26 cellular contexts compared by ENCODE assay signal in genomic region chr15:53462631-53463030, GRCh38.
"Had no signal": no experiment of that assay in that cellular context is flagged by ENCODE, and none has a peak within 500 bp of the region (broad histone marks: within the 10 kb centered on the region; RNA-seq: fewer than 3 reads in every experiment).

No MANE protein-coding gene starts in this region.

- H3K27ac Mint-ChIP-seq: activated B cell treated with CpG ODN at 0.5 μM for 24 hours; activated CD4-positive, alpha-beta memory T cell treated with anti-CD3 and anti-CD28 coated beads for 36 hours; activated CD4-positive, alpha-beta T cell treated with anti-CD3 and anti-CD28 coated beads, Interleukin-2, amount 10 ng/mL, durations not matched to agents 7 days and 5 days; activated naive CD4-positive, alpha-beta T cell treated with anti-CD3 and anti-CD28 coated beads, Interleukin-2, amount 50 U/mL, for 72 hours; activated naive CD8-positive, alpha-beta T cell treated with anti-CD3 and anti-CD28 coated beads, Interleukin-2, amount 50 U/mL, for 24 hours; T-helper 17 cell had no signal

- H3K36me3 Mint-ChIP-seq: activated CD4-positive, alpha-beta memory T cell treated with anti-CD3 and anti-CD28 coated beads for 36 hours; activated naive CD4-positive, alpha-beta T cell treated with anti-CD3 and anti-CD28 coated beads, Interleukin-2, amount 50 U/mL, for 72 hours had no signal

- H3K9me3 Mint-ChIP-seq: activated CD4-positive, alpha-beta T cell treated with anti-CD3 and anti-CD28 coated beads, Interleukin-2, amount 10 ng/mL, durations not matched to agents 7 days and 5 days had no signal

- DNase-seq: activated B cell treated with CpG ODN at 0.5 μM for 24 hours; activated CD4-positive, alpha-beta memory T cell treated with anti-CD3 and anti-CD28 coated beads for 36 hours; activated CD4-positive, alpha-beta T cell treated with anti-CD3 and anti-CD28 coated beads, Interleukin-2, amount 10 ng/mL, durations not matched to agents 7 days and 5 days; activated CD8-positive, alpha-beta memory T cell treated with anti-CD3 and anti-CD28 coated beads for 24 hours; activated effector memory CD4-positive, alpha-beta T cell treated with anti-CD3 and anti-CD28 coated beads, Interleukin-2, amount 50 U/mL, for 16 hours; activated naive CD4-positive, alpha-beta T cell treated with Interleukin-2 at 50 U/mL for 16 hours; activated naive CD8-positive, alpha-beta T cell treated with anti-CD3 and anti-CD28 coated beads, Interleukin-2, amount 50 U/mL, for 24 hours; activated T-cell treated with anti-CD3 and anti-CD28 coated beads, Interleukin-2, amount 50 U/mL, for 4 hours; amniotic stem cell; body of pancreas; central memory CD4-positive, alpha-beta T cell; MG63; MV-4-11; NCI-H1092 treated with DMSO at 0.1 percent for 48 hours; NCI-H1417 treated with DMSO at 0.1 percent for 48 hours; NCI-H1694 treated with DMSO at 0.1 percent for 48 hours; NCI-H2029 treated with DMSO at 0.1 percent for 48 hours; NCI-H446; NCI-H524; NCI-H82; OCI-M1; Peyer's patch; SHP77; T-helper 17 cell; T1000 had no signal

- H3K27me3 Mint-ChIP-seq: activated B cell treated with CpG ODN at 0.5 μM for 24 hours; activated CD4-positive, alpha-beta memory T cell treated with anti-CD3 and anti-CD28 coated beads for 36 hours; activated CD4-positive, alpha-beta T cell treated with anti-CD3 and anti-CD28 coated beads, Interleukin-2, amount 10 ng/mL, durations not matched to agents 7 days and 5 days; T-helper 17 cell had no signal

- H3K4me3 Mint-ChIP-seq: activated B cell treated with CpG ODN at 0.5 μM for 24 hours; activated CD4-positive, alpha-beta memory T cell treated with anti-CD3 and anti-CD28 coated beads for 36 hours; activated CD4-positive, alpha-beta T cell treated with anti-CD3 and anti-CD28 coated beads, Interleukin-2, amount 10 ng/mL, durations not matched to agents 7 days and 5 days; activated naive CD8-positive, alpha-beta T cell treated with anti-CD3 and anti-CD28 coated beads, Interleukin-2, amount 50 U/mL, for 24 hours; activated T-cell treated with anti-CD3 and anti-CD28 coated beads, Interleukin-2, amount 50 U/mL, for 4 hours; T-helper 17 cell had no signal

- ATAC-seq: activated naive CD4-positive, alpha-beta T cell treated with anti-CD3 and anti-CD28 coated beads, Interleukin-2, amount 50 U/mL, for 72 hours; activated naive CD8-positive, alpha-beta T cell treated with anti-CD3 and anti-CD28 coated beads, Interleukin-2, amount 50 U/mL, for 24 hours; activated T-cell treated with anti-CD3 and anti-CD28 coated beads, Interleukin-2, amount 50 U/mL, for 4 hours; body of pancreas; T-helper 17 cell had no signal

- H3K4me1 Mint-ChIP-seq: activated B cell treated with CpG ODN at 0.5 μM for 24 hours; activated CD4-positive, alpha-beta T cell treated with anti-CD3 and anti-CD28 coated beads, Interleukin-2, amount 10 ng/mL, durations not matched to agents 7 days and 5 days; activated naive CD8-positive, alpha-beta T cell treated with anti-CD3 and anti-CD28 coated beads, Interleukin-2, amount 50 U/mL, for 24 hours; T-helper 17 cell had no signal
